In genomic region chr11:57639321-57640067, GRCh38 we compare ENCODE assay signal across 9 cellular contexts. TPM values are rescaled to one million over a fixed set of nuclear protein-coding genes. Genes with fewer than 3 reads are reported as not detected.
DNase-seq lines count a peak whose midpoint lies in the region; ATAC-seq and TF ChIP-seq lines count a peak whose summit lies in the region.
"Had no signal": no experiment of that assay in that cellular context is flagged by ENCODE, and none has a peak within 500 bp of the region (broad histone marks: within the 10 kb centered on the region; RNA-seq: fewer than 3 reads in every experiment).

No MANE protein-coding gene starts in this region.

- H2BK15ac ChIP-seq in IMR-90 (ENCODE audit: low read depth, low read length), result no peak overlapping the region

- H3K9me1 ChIP-seq in IMR-90 (ENCODE audit: insufficient read depth, low read length), result peaks cover 14% of the 10 kb centered on the region

- DNase-seq in AG10803 (ENCODE audit: low read depth) (no peak), IMR-90 (peak; percentile 57), lower lobe of right lung (no peak), NCI-H2081 (lab: John Stamatoyannopoulos, UW) (no peak), ureter (ENCODE audit: low spot score) (no peak), LoVo (ENCODE audit: low spot score) (no peak)

- H2AK5ac ChIP-seq in IMR-90 (ENCODE audit: low read depth, low read length), result peak overlapping the region; percentile 98

- H4K5ac ChIP-seq in IMR-90 (ENCODE audit: low read depth, low read length), result no peak overlapping the region

- H3K9me3 ChIP-seq in IMR-90 (ENCODE audit: control insufficient read depth, insufficient read depth, low read length) (no peaks in the 10 kb centered on the region), lower lobe of right lung (no peaks in the 10 kb centered on the region)
- H3K9me3 ChIP-seq: neutrophil had no signal

- peak overlapping the region; percentile 100 for H3K9ac ChIP-seq in IMR-90 (ENCODE audit: low read depth, low read length)

- H3K36me3 Mint-ChIP-seq in brain, result no peaks in the 10 kb centered on the region

- H3K27me3 ChIP-seq in IMR-90 (ENCODE audit: control insufficient read depth, insufficient read depth, low read length) (peaks cover 3% of the 10 kb centered on the region; the same call in 1 of the 2 replicates), lower lobe of right lung (ENCODE audit: low read depth) (no peaks in the 10 kb centered on the region)

- peak overlapping the region; percentile 69 for H2BK120ac ChIP-seq in IMR-90 (ENCODE audit: low read depth, low read length)

- H3K4me1 ChIP-seq in IMR-90 (ENCODE audit: control insufficient read depth, insufficient read depth, low read length), result peaks cover 14% of the 10 kb centered on the region
- H3K4me1 ChIP-seq in lower lobe of right lung, result peaks cover 34% of the 10 kb centered on the region

- intact Hi-C loops in IMR-90 (cut with micrococcal nuclease) (no loop called here), lower lobe of right lung (cut with DNase I) (loop anchor here (5.0 kb wide), 1 partner anchor 72 kb away; the partner anchor contains the start of gene UBE2L6)

- peak overlapping the region; percentile 100 for H4K91ac ChIP-seq in IMR-90 (ENCODE audit: insufficient read depth, low read depth, low read length)

- H3K23ac ChIP-seq in IMR-90 (ENCODE audit: low read depth, low read length), result peak overlapping the region; percentile 100

- in situ Hi-C loops in IMR-90 (cut with MboI; ENCODE audit: low sequenced_read_pairs), result loop anchor here (5.0 to 10.0 kb wide), 3 partner anchors 72 to 185 kb away; partner anchors contain the start of gene UBE2L6

- CTCF ChIA-PET in IMR-90 (lab: Yijun Ruan, JAX), result interaction anchor here (0.5 to 3.3 kb wide), 7 partner anchors 23 to 314 kb away, joined by 3 to 34 read pairs (median 4); partner anchors contain the start of gene UBE2L6

- H3K27ac Mint-ChIP-seq in brain, result peak overlapping the region; percentile 97 to 100 (median 99)

- H4K8ac ChIP-seq in IMR-90 (ENCODE audit: low read depth in 2 of 2, low read length in 2 of 2), result peak overlapping the region; percentile 90 to 97; a peak in 3 of 4 replicates

- peak overlapping the region; percentile 98 for H2BK5ac ChIP-seq in IMR-90 (ENCODE audit: low read depth, low read length, poor library complexity, severe bottlenecking)

- TF ChIP-seq CTCF in AG10803 (conservative IDR thresholded peaks at IDR 0.05; ENCODE audit: low read length), result no peak; the same call in 1 of the 2 replicates
- TF ChIP-seq CTCF in IMR-90 (conservative IDR thresholded peaks at IDR 0.05; ENCODE audit: low read depth, low read length), result 0 out of 2 replicates have a peak, but pooled peaks have one; percentile 1
- TF ChIP-seq CTCF in brain (conservative IDR thresholded peaks at IDR 0.05), result peak; percentile 24 to 41
- no peak for TF ChIP-seq CTCF in lower lobe of right lung (IDR thresholded peaks at IDR 0.05)

- no TSS peak for BruUV-seq in IMR-90 (replicated peaks; lab: Mats Ljungman, UMichigan)

- 0% methylated on average over 1 of the region's 15 CpGs; no CpG with 5 or more reads in 1 of the 2 experiments for WGBS in IMR-90 (ENCODE audit: extremely low coverage in 2 of 2, insufficient read length in 1 of 2), 2 experiments

- H3K4me1 Mint-ChIP-seq in brain, result peaks cover 63% of the 10 kb centered on the region

- H2BK20ac ChIP-seq in IMR-90 (ENCODE audit: low read depth, low read length), result peak overlapping the region; percentile 34; the same call in 1 of the 2 replicates

- dilution Hi-C loops in IMR-90 (cut with HindIII; ENCODE audit: low sequenced_read_pairs, unreplicated experiment), result no loop called here

- peak overlapping the region; percentile 100 for H3K14ac ChIP-seq in IMR-90 (replicated peaks; ENCODE audit: low read depth, low read length)

- peak overlapping the region; percentile 81 for H3K4me2 ChIP-seq in IMR-90 (ENCODE audit: low read depth, low read length)

- H3K4ac ChIP-seq in IMR-90 (ENCODE audit: low read depth, low read length), result peak overlapping the region; percentile 100

- H3K36me3 ChIP-seq in IMR-90 (ENCODE audit: control insufficient read depth, insufficient read depth, low read length) (peaks cover 1% of the 10 kb centered on the region; the same call in 1 of the 2 replicates), lower lobe of right lung (no peaks in the 10 kb centered on the region)
- H3K36me3 ChIP-seq: neutrophil had no signal

- peaks cover 0 to 3% (median 0%) of the 10 kb centered on the region in 5 experiments for H3K9me3 Mint-ChIP-seq in brain

- H2AK9ac ChIP-seq in IMR-90 (replicated peaks; ENCODE audit: low read depth, low read length, poor library complexity), result peak overlapping the region; percentile 100

- TF ChIP-seq POLR2A in IMR-90 (IDR thresholded peaks at IDR 0.05; ENCODE audit: low read depth, low read length), result no peak

- peaks cover 15% of the 10 kb centered on the region for H3K27me3 Mint-ChIP-seq in brain

- H3K18ac ChIP-seq in IMR-90 (ENCODE audit: low read depth, low read length), result peak overlapping the region; percentile 7; the same call in 1 of the 2 replicates

- no peak for TF ChIP-seq RAD21 in IMR-90 (IDR thresholded peaks at IDR 0.05; ENCODE audit: low read length)

- peak overlapping the region; percentile 81 for H3K56ac ChIP-seq in IMR-90 (ENCODE audit: extremely low read depth, insufficient read depth, low read length)

- peaks cover 23 to 61% of the 10 kb centered on the region in 2 experiments for H3K79me1 ChIP-seq in IMR-90 (ENCODE audit: low read depth in 1 of 2, low read length in 2 of 2)

- peaks cover 50% of the 10 kb centered on the region for H4K20me1 ChIP-seq in IMR-90 (ENCODE audit: insufficient read depth, low read length)

- POLR2A ChIA-PET in IMR-90 (lab: Charles Lee; ENCODE audit: unreplicated experiment), result interaction anchor here (1.0 kb wide), 1 partner anchor 72 kb away, joined by 4 read pairs; the partner anchor contains the start of gene UBE2L6

- H3K4me3 ChIP-seq in AG10803 (ENCODE audit: low read length), result peak overlapping the region; percentile 99
- peak overlapping the region; percentile 96 for H3K4me3 ChIP-seq in IMR-90 (ENCODE audit: insufficient read depth, low read depth, low read length)
- peak overlapping the region; percentile 73 for H3K4me3 ChIP-seq in lower lobe of right lung

- peak overlapping the region; percentile 99 for H2AFZ ChIP-seq in IMR-90 (replicated peaks; ENCODE audit: low read length, poor library complexity)

- peak overlapping the region; percentile 97 for H3K27ac ChIP-seq in IMR-90 (ENCODE audit: insufficient read depth, low read length)
- H3K27ac ChIP-seq in lower lobe of right lung, result peak overlapping the region; percentile 41
- H3K27ac ChIP-seq: neutrophil had no signal

- peak overlapping the region; percentile 87 to 100 (median 95) for H3K4me3 Mint-ChIP-seq in brain

- ATAC-seq in IMR-90 (ENCODE audit: low read depth) (peak; percentile 33), lower lobe of right lung (no peak), HG03457 (IDR thresholded peaks at IDR 0.05; ENCODE audit: unreplicated experiment) (no peak)

TF ChIP-seq in IMR-90, 13 proteins besides CTCF, POLR2A, EP300 and RAD21:
- TF ChIP-seq MXI1 (IDR thresholded peaks at IDR 0.05; ENCODE audit: borderline replicate concordance, low read depth, low read length) (no peak), CHD1 (IDR thresholded peaks at IDR 0.05; ENCODE audit: low read depth, low read length) (no peak), MAZ (IDR thresholded peaks at IDR 0.05; ENCODE audit: borderline replicate concordance, low read depth, low read length) (no peak; the same call in 1 of the 2 replicates), USF2 (IDR thresholded peaks at IDR 0.05; ENCODE audit: low read depth, low read length) (no peak), BHLHE40 (IDR thresholded peaks at IDR 0.05; ENCODE audit: low read depth, low read length) (no peak), NFE2L2 (IDR thresholded peaks at IDR 0.05; ENCODE audit: low read depth, low read length) (no peak), CEBPB (IDR thresholded peaks at IDR 0.05; ENCODE audit: low read depth, low read length) (no peak), FOS (IDR thresholded peaks at IDR 0.05; ENCODE audit: low read depth, low read length) (no peak), RCOR1 (IDR thresholded peaks at IDR 0.05; ENCODE audit: insufficient replicate concordance, low read length) (no peak)

RNA-seq across cellular contexts. Expression of gene YPEL4, which starts 10.2 kb away (rescaled TPM):
- total RNA-seq in IMR-90 (2012; rRNA removed), result under 0.01 and 0.18 TPM in 2 replicates
- polyA plus RNA-seq in IMR-90 (2012; rRNA removed), result 0.57 and 0.79 TPM in 2 replicates
- polyA plus RNA-seq in IMR-90 (2012; cell fraction: cytosol; rRNA removed), result 0.54 and 0.74 TPM in 2 replicates
- 2.4 and 6.6 TPM in 2 replicates for polyA plus RNA-seq in IMR-90 (2012; cell fraction: nucleus; rRNA removed; ENCODE audit: low replicate concordance)
- polyA plus RNA-seq in brain (ENCODE audit: insufficient read depth, low read depth, low replicate concordance), result 25.0 TPM
- total RNA-seq in lower lobe of right lung, result 3.1 TPM
- 0.44 TPM for total RNA-seq in ureter

RNA-seq across cellular contexts. Expression of gene CLP1, which starts 18.1 kb away (rescaled TPM):
- 24.0 and 26.7 TPM in 2 replicates for total RNA-seq in IMR-90 (2012; rRNA removed)
- 16.3 and 16.5 TPM in 2 replicates for polyA plus RNA-seq in IMR-90 (2012; rRNA removed)
- polyA plus RNA-seq in IMR-90 (2012; cell fraction: cytosol; rRNA removed), result 8.3 and 11.4 TPM in 2 replicates
- polyA plus RNA-seq in IMR-90 (2012; cell fraction: nucleus; rRNA removed; ENCODE audit: low replicate concordance), result 5.6 and 11.3 TPM in 2 replicates
- 6.4 TPM for polyA plus RNA-seq in brain (ENCODE audit: insufficient read depth, low read depth, low replicate concordance)
- 12.5 TPM for total RNA-seq in lower lobe of right lung
- total RNA-seq in ureter, result 10.0 TPM

RNA-seq across cellular contexts. Expression of gene ZDHHC5, which starts 28.4 kb away (rescaled TPM):
- total RNA-seq in IMR-90 (2012; rRNA removed) (19.4 and 21.4 TPM in 2 replicates), lower lobe of right lung (64.4 TPM), ureter (91.9 TPM)
- polyA plus RNA-seq in IMR-90 (2012; rRNA removed) (44.0 and 45.7 TPM in 2 replicates), brain (ENCODE audit: insufficient read depth, low read depth, low replicate concordance) (37.7 TPM)
- 31.7 and 39.8 TPM in 2 replicates for polyA plus RNA-seq in IMR-90 (2012; cell fraction: cytosol; rRNA removed)
- 56.8 and 65.2 TPM in 2 replicates for polyA plus RNA-seq in IMR-90 (2012; cell fraction: nucleus; rRNA removed; ENCODE audit: low replicate concordance)

RNA-seq across cellular contexts. Expression of gene SERPING1, which starts 42.0 kb away (rescaled TPM):
- 2.0 and 2.2 TPM in 2 replicates for total RNA-seq in IMR-90 (2012; rRNA removed)
- 27.5 and 30.7 TPM in 2 replicates for polyA plus RNA-seq in IMR-90 (2012; rRNA removed)
- 27.0 and 35.9 TPM in 2 replicates for polyA plus RNA-seq in IMR-90 (2012; cell fraction: cytosol; rRNA removed)
- polyA plus RNA-seq in IMR-90 (2012; cell fraction: nucleus; rRNA removed; ENCODE audit: low replicate concordance), result 8.1 and 15.0 TPM in 2 replicates
- 43.4 TPM for polyA plus RNA-seq in brain (ENCODE audit: insufficient read depth, low read depth, low replicate concordance)
- total RNA-seq in lower lobe of right lung, result 471 TPM
- total RNA-seq in ureter, result 302 TPM

Comparison
In these comparisons a context has a peak if more than half of its experiments do, and no peak if none do; other contexts are left out.
1. CTCF ChIP-seq: peak in IMR-90 (single experiment) and brain (2 of 2); none in AG10803 (single experiment) and lower lobe of right lung (single experiment).
2. Peak in every context shown above with its lines, with median percentiles within 50 percentile points of each other: H3K4me3 ChIP-seq.